Comparison of ENCODE assay signal across 8 cellular contexts in genomic region chr16:30526823-30527634, GRCh38. TPM values are rescaled to one million over a fixed set of nuclear protein-coding genes. Genes with fewer than 3 reads are reported as not detected.
DNase-seq lines count a peak whose midpoint lies in the region; ATAC-seq, FAIRE-seq and TF ChIP-seq lines count a peak whose summit lies in the region.

No MANE protein-coding gene starts in this region.

- peaks cover 6% of the 10 kb centered on the region for H3K79me2 ChIP-seq in astrocyte (ENCODE audit: insufficient read depth, low read length)

- intact Hi-C loops in aorta (cut with DNase I): loop anchor here in 1 of 2 donors (2.0 to 5.0 kb wide), 2 partner anchors 80 to 96 kb away; partner anchors contain the start of genes DCTPP1 and SEPHS2

- no peak for TF ChIP-seq CTCF in astrocyte (IDR thresholded peaks at IDR 0.05; ENCODE audit: insufficient read depth, low read depth, low read length)

- H3K9ac ChIP-seq in astrocyte (ENCODE audit: low read length) (peak overlapping the region; percentile 90), rectal smooth muscle tissue (ENCODE audit: low read length) (peak overlapping the region; percentile 84)

- peak overlapping the region; percentile 80 for H3K4me3 Mint-ChIP-seq in astrocyte (ENCODE audit: unreplicated experiment)

- H3K36me3 Mint-ChIP-seq in astrocyte (ENCODE audit: low read depth, unreplicated experiment): no peaks in the 10 kb centered on the region

- no peaks in the 10 kb centered on the region for H4K20me1 ChIP-seq in astrocyte (ENCODE audit: insufficient read depth, low read length)

- FAIRE-seq in astrocyte (lab: Jason Lieb, UNC): no peak

- H3K27ac ChIP-seq in astrocyte (ENCODE audit: low read depth, low read length): peak overlapping the region; percentile 92
- peak overlapping the region; percentile 99 for H3K27ac ChIP-seq in rectal smooth muscle tissue (ENCODE audit: low read depth, low read length)
- H3K27ac ChIP-seq in aorta (ENCODE audit: low read depth in 1 of 2, low read length in 2 of 2): peak overlapping the region in 1 of 2 donors; percentile 78

- no peaks in the 10 kb centered on the region for H3K27me3 ChIP-seq in astrocyte (ENCODE audit: insufficient read depth, low read length)
- no peaks in the 10 kb centered on the region for H3K27me3 ChIP-seq in rectal smooth muscle tissue (ENCODE audit: control insufficient read depth, insufficient read depth, low read length)
- H3K27me3 ChIP-seq in aorta (ENCODE audit: control insufficient read depth in 1 of 2, insufficient read depth in 2 of 2, low read length in 1 of 2): no peaks in the 10 kb centered on the region

- no peak overlapping the region for H3K27ac Mint-ChIP-seq in astrocyte (ENCODE audit: unreplicated experiment)

- ATAC-seq in GM18505 (IDR thresholded peaks at IDR 0.05; ENCODE audit: unreplicated experiment) (peak; percentile 61), HG02970 (IDR thresholded peaks at IDR 0.05; ENCODE audit: low FRiP score, unreplicated experiment) (peak; percentile 69), aorta (ENCODE audit: low FRiP score) (peak; percentile 97)

- peak overlapping the region; percentile 92 for H2AFZ ChIP-seq in astrocyte (ENCODE audit: low read depth, low read length)

- H3K4me3 ChIP-seq in astrocyte (ENCODE audit: insufficient read depth, low read depth, low read length): peak overlapping the region; percentile 84
- H3K4me3 ChIP-seq in rectal smooth muscle tissue (ENCODE audit: low read length): peak overlapping the region; percentile 93
- H3K4me3 ChIP-seq in aorta (ENCODE audit: low read length in 2 of 2): peak overlapping the region; percentile 88

- peak overlapping the region; percentile 99 for H3K4me2 ChIP-seq in astrocyte (ENCODE audit: low read length)

- no peaks in the 10 kb centered on the region for H3K9me3 Mint-ChIP-seq in astrocyte (ENCODE audit: unreplicated experiment)

- peaks cover 5% of the 10 kb centered on the region for H3K4me1 ChIP-seq in astrocyte (ENCODE audit: insufficient read depth, low read length)
- peaks cover 10% of the 10 kb centered on the region for H3K4me1 ChIP-seq in rectal smooth muscle tissue (ENCODE audit: control insufficient read depth, insufficient read depth, low read length)
- no peaks in the 10 kb centered on the region for H3K4me1 ChIP-seq in aorta (ENCODE audit: control insufficient read depth in 1 of 2, insufficient read depth in 2 of 2, low read length in 2 of 2)

- H3K36me3 ChIP-seq in astrocyte (ENCODE audit: insufficient read depth, low read length) (no peaks in the 10 kb centered on the region), rectal smooth muscle tissue (ENCODE audit: control insufficient read depth, insufficient read depth, low read length) (peaks cover 4% of the 10 kb centered on the region), aorta (ENCODE audit: control insufficient read depth in 1 of 2, insufficient read depth in 2 of 2, low read length in 1 of 2) (no peaks in the 10 kb centered on the region)

- TF ChIP-seq POLR2A in GM18505 (IDR thresholded peaks at IDR 0.05; ENCODE audit: borderline replicate concordance, extremely low read depth, insufficient read depth, insufficient read length): peak; percentile 61

- no peaks in the 10 kb centered on the region for H3K27me3 Mint-ChIP-seq in astrocyte (ENCODE audit: low read depth, unreplicated experiment)

- H3K9me3 ChIP-seq in astrocyte (ENCODE audit: insufficient read depth, low read depth, low read length) (no peaks in the 10 kb centered on the region), aorta (ENCODE audit: control insufficient read depth, low read length) (no peaks in the 10 kb centered on the region)

- DNase-seq in NCI-H1930 (lab: John Stamatoyannopoulos, UW) (peak; percentile 98 to 99), T-helper 22 cell (ENCODE audit: low read depth) (peak; percentile 90), astrocyte (ENCODE audit: low read depth) (peak; percentile 91), hepatic stellate cell (ENCODE audit: low spot score) (peak; percentile 99), aorta (peak; percentile 99 to 100)

- H3K4me1 Mint-ChIP-seq in astrocyte (ENCODE audit: low read depth, unreplicated experiment): peaks cover 4% of the 10 kb centered on the region

- 0% methylated on average over 59 to 79 of the region's 79 CpGs for WGBS in aorta, 2 donors

RNA-seq across cellular contexts. Expression of gene ZNF768, which starts 0.7 kb away (rescaled TPM):
- total RNA-seq in astrocyte: 23.1 and 26.6 TPM in 2 replicates
- total RNA-seq in aorta: 10 to 100 TPM; 22.3 to 22.8 TPM
- 10 to 100 TPM; 29.9 to 40.2 TPM for polyA plus RNA-seq in aorta

RNA-seq across cellular contexts. Expression of gene ZNF747, which starts 7.6 kb away (rescaled TPM):
- total RNA-seq in astrocyte (5.2 and 6.6 TPM in 2 replicates), aorta (1 to 10 TPM; 9.1 to 9.5 TPM)
- polyA plus RNA-seq in aorta: 1 to 10 TPM; 5.1 to 8.3 TPM

RNA-seq across cellular contexts. Expression of gene ZNF764, which starts 31.1 kb away (rescaled TPM):
- 6.9 and 8.5 TPM in 2 replicates for total RNA-seq in astrocyte
- total RNA-seq in aorta: 1 to 10 TPM; 6.4 to 8.5 TPM
- polyA plus RNA-seq in aorta: 1 to 10 TPM; 1.9 to 4.6 TPM

RNA-seq across cellular contexts. Expression of gene ZNF688, which starts 44.5 kb away (rescaled TPM):
- total RNA-seq in astrocyte: 5.4 and 5.9 TPM in 2 replicates
- total RNA-seq in aorta: 10 to 100 TPM in 1 of 2 donors, 1 to 10 TPM in 1; 9.0 to 12.9 TPM
- polyA plus RNA-seq in aorta: 10 to 100 TPM; 17.4 to 20.2 TPM

RNA-seq across cellular contexts. Expression of gene ITGAL, which starts 54.5 kb away (rescaled TPM):
- 0.23 TPM in 1 of 2 replicates, not detected in the other for total RNA-seq in astrocyte
- 10 to 100 TPM in 1 of 2 donors, 1 to 10 TPM in 1; 7.9 to 13.8 TPM for total RNA-seq in aorta
- 10 to 100 TPM in 1 of 2 donors, under 1 TPM in 1; 0.77 to 14.3 TPM for polyA plus RNA-seq in aorta
